ENCODE assay signal across 26 cellular contexts in genomic region chr3:115839246-115839645, GRCh38.
"Had no signal": no experiment of that assay in that cellular context is flagged by ENCODE, and none has a peak within 500 bp of the region (broad histone marks: within the 10 kb centered on the region; RNA-seq: fewer than 3 reads in every experiment).

No MANE protein-coding gene starts in this region.

- DNase-seq: activated effector memory CD4-positive, alpha-beta T cell treated with anti-CD3 and anti-CD28 coated beads, Interleukin-2, amount 50 U/mL, for 16 hours; activated effector memory CD4-positive, alpha-beta T cell treated with Interleukin-2 at 50 U/mL for 16 hours; activated gamma-delta T cell; activated gamma-delta T cell treated with Interleukin-2 at 50 U/mL for 16 hours; activated naive CD4-positive, alpha-beta T cell; activated naive CD4-positive, alpha-beta T cell treated with anti-CD3 and anti-CD28 coated beads for 36 hours; activated naive CD4-positive, alpha-beta T cell treated with anti-CD3 and anti-CD28 coated beads, Interleukin-2, amount 10 ng/mL, durations not matched to agents 7 days and 5 days; activated naive CD4-positive, alpha-beta T cell treated with anti-CD3 and anti-CD28 coated beads, Interleukin-2, amount 50 U/mL, for 16 hours; activated naive CD4-positive, alpha-beta T cell treated with Interleukin-2 at 50 U/mL for 16 hours; activated naive CD8-positive, alpha-beta T cell treated with anti-CD3 and anti-CD28 coated beads for 36 hours; activated naive CD8-positive, alpha-beta T cell treated with anti-CD3 and anti-CD28 coated beads, Interleukin-2, amount 10 ng/mL, durations not matched to agents 7 days and 5 days; activated naive CD8-positive, alpha-beta T cell treated with anti-CD3 and anti-CD28 coated beads, Interleukin-2, amount 50 U/mL, for 24 hours; activated T-cell treated with anti-CD3 and anti-CD28 coated beads, Interleukin-2, amount 50 U/mL, for 4 hours; activated T-cell treated with anti-CD3 and anti-CD28 coated beads, Interleukin-2, amount 50 U/mL, for 48 hours; activated T-cell treated with anti-CD3 and anti-CD28 coated beads, Interleukin-2, amount 50 U/mL, for 72 hours; adrenal gland; amniotic stem cell; amygdala; anterior cingulate cortex; aorta; body of pancreas; brain microvascular endothelial cell; central memory CD4-positive, alpha-beta T cell had no signal

- H3K36me3 ChIP-seq: adrenal gland, ascending aorta, brain microvascular endothelial cell, breast epithelium, cardiac muscle cell had no signal

- H3K9me3 ChIP-seq: adrenal gland, ascending aorta, body of pancreas, breast epithelium had no signal

- H3K4me1 ChIP-seq: adrenal gland, ascending aorta, body of pancreas, breast epithelium had no signal

- H3K27ac ChIP-seq: adrenal gland, ascending aorta, body of pancreas, brain microvascular endothelial cell, breast epithelium, cardiac muscle cell had no signal

- H3K27me3 ChIP-seq: adrenal gland, ascending aorta, body of pancreas, brain microvascular endothelial cell, breast epithelium, cardiac muscle cell had no signal

- H3K4me3 ChIP-seq: adrenal gland, ascending aorta, body of pancreas, breast epithelium, cardiac muscle cell had no signal
